ENCODE assay signal across 13 cellular contexts in the genomic region with DNA sequence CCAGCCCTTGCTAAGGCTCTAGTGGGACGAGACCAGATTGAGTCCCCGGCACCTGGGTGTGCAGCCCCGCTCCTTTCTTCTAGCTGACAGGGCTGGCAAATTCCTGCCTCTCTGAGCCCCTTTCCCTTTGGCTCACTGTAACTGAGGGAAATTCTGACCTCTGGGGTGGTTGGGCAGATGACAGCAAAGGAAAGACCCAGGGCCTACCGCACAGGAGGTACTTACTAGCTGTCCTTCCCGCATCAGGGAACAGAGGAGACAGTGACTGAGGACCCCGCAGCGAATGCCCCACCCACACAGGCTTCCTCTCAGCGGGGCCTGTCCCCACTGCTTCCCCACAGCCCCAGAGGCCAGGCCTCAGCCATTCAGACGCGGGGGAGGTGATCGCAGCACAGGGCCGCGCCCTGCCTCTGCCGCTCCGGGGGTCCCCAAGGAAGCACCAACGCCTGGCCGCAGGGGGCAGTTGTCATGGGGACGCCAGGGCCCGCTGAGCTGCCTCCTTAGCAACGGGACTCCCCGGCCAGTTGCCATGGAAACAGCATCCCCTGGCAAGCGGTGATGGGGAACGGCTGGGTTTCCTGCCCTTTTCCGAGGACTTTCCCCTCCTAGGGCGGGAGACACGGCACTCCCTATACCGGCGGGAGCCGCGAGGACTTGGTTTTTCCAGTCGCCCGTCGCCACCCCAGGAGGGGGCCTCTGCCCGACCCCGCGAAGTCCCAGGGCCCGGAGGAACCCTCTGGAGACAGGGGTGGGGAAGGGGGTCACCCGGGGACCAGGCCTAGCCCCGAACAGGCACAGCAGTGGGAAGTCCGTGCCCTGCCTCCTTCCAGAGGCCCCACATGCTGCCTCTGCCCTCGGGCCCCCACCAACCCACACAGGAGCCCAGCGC. TPM values are rescaled to one million over a fixed set of nuclear protein-coding genes. Genes with fewer than 3 reads are reported as not detected.
DNase-seq lines count a peak whose midpoint lies in the region; ATAC-seq and TF ChIP-seq lines count a peak whose summit lies in the region.
"Had no signal": no experiment of that assay in that cellular context is flagged by ENCODE, and none has a peak within 500 bp of the region (broad histone marks: within the 10 kb centered on the region; RNA-seq: fewer than 3 reads in every experiment).

No MANE protein-coding gene starts in this region.

- H2AFZ ChIP-seq in SK-N-SH (ENCODE audit: low read depth): no peak overlapping the region

- H3K4me2 ChIP-seq in SK-N-SH: no peak overlapping the region
- H3K4me2 ChIP-seq: A549 had no signal

- H3K27ac ChIP-seq in SK-N-SH (ENCODE audit: low read depth in 2 of 2, low read length in 1 of 2) (no peak overlapping the region), spleen (no peak overlapping the region)
- H3K27ac ChIP-seq: A549, thoracic aorta had no signal

- no peaks in the 10 kb centered on the region for H3F3A ChIP-seq in SK-N-SH (replicated peaks; ENCODE audit: insufficient read depth)

- WGBS in SK-N-SH (ENCODE audit: low lambda C conversion rate): 34% methylated on average over 16 of the region's 42 CpGs
- WGBS in spleen, 5 donors: 16 to 28% (median 18%) methylated on average over 21 to 42 of the region's 42 CpGs

- peaks cover 2% of the 10 kb centered on the region for H3K4me1 Mint-ChIP-seq in activated CD4-positive, alpha-beta T cell treated with anti-CD3 and anti-CD28 coated beads, Interleukin-2, amount 10 ng/mL, durations not matched to agents 24 days and 14 days
- H3K4me1 Mint-ChIP-seq in activated T-helper 2 cell treated with anti-CD3 and anti-CD28 coated beads, Interferon-gamma antibody, Interleukin-2, Interleukin-4, amounts not matched to agents 10 μg/mL and 5 μg/mL and 100 μg/mL, durations not matched to agents 14 hours and 24 hours and 36 hours (ENCODE audit: low read depth): no peaks in the 10 kb centered on the region

- TF ChIP-seq RAD21 in SK-N-SH (IDR thresholded peaks at IDR 0.05; ENCODE audit: low read length): no peak

- no peaks in the 10 kb centered on the region for H3K36me3 Mint-ChIP-seq in activated CD4-positive, alpha-beta T cell treated with anti-CD3 and anti-CD28 coated beads, Interleukin-2, amount 10 ng/mL, durations not matched to agents 24 days and 14 days (ENCODE audit: low read depth)
- no peaks in the 10 kb centered on the region for H3K36me3 Mint-ChIP-seq in activated T-helper 2 cell treated with anti-CD3 and anti-CD28 coated beads, Interferon-gamma antibody, Interleukin-2, Interleukin-4, amounts not matched to agents 10 μg/mL and 5 μg/mL and 100 μg/mL, durations not matched to agents 14 hours and 24 hours and 36 hours (ENCODE audit: low read depth)

- no peak for TF ChIP-seq EP300 in SK-N-SH (IDR thresholded peaks at IDR 0.05; ENCODE audit: borderline replicate concordance in 1 of 2, low read depth in 1 of 2, low read length in 1 of 2)

- H3K27me3 ChIP-seq in SK-N-SH (ENCODE audit: insufficient read depth) (no peaks in the 10 kb centered on the region), spleen (replicated peaks in 1 of 7) (peaks cover 0 to 53% (median 6%) of the 10 kb centered on the region in 7 donors)

- CTCF ChIA-PET in SK-N-SH (lab: Yijun Ruan, JAX): interaction anchor here (1.0 to 3.3 kb wide), 8 partner anchors 10 to 386 kb away, joined by 3 to 13 read pairs (median 4); no protein-coding TSS in a partner anchor

- no peak for TF ChIP-seq POLR2A in spleen (IDR thresholded peaks at IDR 0.05)

- H3K4me3 ChIP-seq in SK-N-SH (ENCODE audit: low read depth in 2 of 2, low read length in 1 of 2) (peak overlapping the region in 1 of 2 experiments; percentile 6; a peak in 1 of 4 replicates), spleen (no peak overlapping the region)
- H3K4me3 ChIP-seq: A549, thoracic aorta had no signal

- H3K36me3 ChIP-seq in SK-N-SH (replicated peaks in 1 of 2; ENCODE audit: control insufficient read depth in 1 of 2, insufficient read depth in 2 of 2, low read length in 1 of 2): no peaks in the 10 kb centered on the region
- H3K36me3 ChIP-seq in spleen: no peaks in the 10 kb centered on the region
- H3K36me3 ChIP-seq: thoracic aorta had no signal

- no peak overlapping the region for H3K27ac Mint-ChIP-seq in activated CD4-positive, alpha-beta T cell treated with anti-CD3 and anti-CD28 coated beads, Interleukin-2, amount 10 ng/mL, durations not matched to agents 24 days and 14 days
- H3K27ac Mint-ChIP-seq in activated T-helper 2 cell treated with anti-CD3 and anti-CD28 coated beads, Interferon-gamma antibody, Interleukin-2, Interleukin-4, amounts not matched to agents 10 μg/mL and 5 μg/mL and 100 μg/mL, durations not matched to agents 14 hours and 24 hours and 36 hours: no peak overlapping the region

- H3K79me2 ChIP-seq in SK-N-SH (ENCODE audit: insufficient read depth): no peaks in the 10 kb centered on the region

- no peak overlapping the region for H3K4me3 Mint-ChIP-seq in activated CD4-positive, alpha-beta T cell treated with anti-CD3 and anti-CD28 coated beads, Interleukin-2, amount 10 ng/mL, durations not matched to agents 24 days and 14 days
- no peak overlapping the region for H3K4me3 Mint-ChIP-seq in activated T-helper 2 cell treated with anti-CD3 and anti-CD28 coated beads, Interferon-gamma antibody, Interleukin-2, Interleukin-4, amounts not matched to agents 10 μg/mL and 5 μg/mL and 100 μg/mL, durations not matched to agents 14 hours and 24 hours and 36 hours (ENCODE audit: low read depth)

- TF ChIP-seq CTCF in SK-N-SH (IDR thresholded peaks at IDR 0.05) (no peak), spleen (IDR thresholded peaks at IDR 0.05 in 8 of 11, conservative IDR thresholded peaks at IDR 0.05 in 3 of 11) (no peak)

- ATAC-seq in SK-N-SH treated with all-trans-retinoic acid at 6 μM for 48 hours (no peak; the same call in 2 of the 3 replicates), left ventricle myocardium superior (no peak)

- no peak overlapping the region for H3K9ac ChIP-seq in SK-N-SH

- DNase-seq in SK-N-SH (peak; percentile 92), NCI-H345 (lab: John Stamatoyannopoulos, UW) (peak; percentile 70), left ventricle myocardium superior (peak; percentile 33), spleen (peak; percentile 67)
- no peak for DNase-seq in activated CD4-positive, alpha-beta T cell treated with anti-CD3 and anti-CD28 coated beads, Interleukin-2, amount 10 ng/mL, durations not matched to agents 24 days and 14 days
- DNase-seq in activated T-helper 2 cell treated with anti-CD3 and anti-CD28 coated beads, Interferon-gamma antibody, Interleukin-2, Interleukin-4, amounts not matched to agents 10 μg/mL and 5 μg/mL and 100 μg/mL, durations not matched to agents 14 hours and 24 hours and 36 hours (ENCODE audit: low spot score): no peak
- no peak for DNase-seq in activated CD8-positive, alpha-beta memory T cell treated with anti-CD3 and anti-CD28 coated beads, Interleukin-2, amount 50 U/mL, for 4 hours
- DNase-seq: left cardiac atrium had no signal

- H4K20me1 ChIP-seq in SK-N-SH (ENCODE audit: insufficient read depth): no peaks in the 10 kb centered on the region

- H3K9me3 ChIP-seq in SK-N-SH: no peaks in the 10 kb centered on the region
- H3K9me3 ChIP-seq in spleen: no peaks in the 10 kb centered on the region
- H3K9me3 ChIP-seq: A549, thoracic aorta had no signal

- H3K9me3 Mint-ChIP-seq in activated CD4-positive, alpha-beta T cell treated with anti-CD3 and anti-CD28 coated beads, Interleukin-2, amount 10 ng/mL, durations not matched to agents 24 days and 14 days: no peaks in the 10 kb centered on the region
- H3K9me3 Mint-ChIP-seq in activated T-helper 2 cell treated with anti-CD3 and anti-CD28 coated beads, Interferon-gamma antibody, Interleukin-2, Interleukin-4, amounts not matched to agents 10 μg/mL and 5 μg/mL and 100 μg/mL, durations not matched to agents 14 hours and 24 hours and 36 hours: no peaks in the 10 kb centered on the region

- intact Hi-C loops in left ventricle myocardium superior (cut with micrococcal nuclease): loop anchor here (10.0 kb wide), 1 partner anchor 226 kb away; no protein-coding TSS in a partner anchor
- intact Hi-C loops in spleen (cut with DNase I; ENCODE audit: low total_unique reads): no loop called here
- intact Hi-C loops in activated CD4-positive, alpha-beta T cell treated with anti-CD3 and anti-CD28 coated beads, Interleukin-2, amount 10 ng/mL, durations not matched to agents 24 days and 14 days (cut with micrococcal nuclease): no loop called here
- intact Hi-C loops in activated T-helper 2 cell treated with anti-CD3 and anti-CD28 coated beads, Interferon-gamma antibody, Interleukin-2, Interleukin-4, amounts not matched to agents 10 μg/mL and 5 μg/mL and 100 μg/mL, durations not matched to agents 14 hours and 24 hours and 36 hours (cut with micrococcal nuclease): no loop called here

- H3K4me1 ChIP-seq in SK-N-SH (ENCODE audit: control insufficient read depth in 1 of 2, insufficient read depth in 2 of 2, low read depth in 1 of 2, low read length in 1 of 2): peaks cover 0 to 2% of the 10 kb centered on the region in 2 experiments; a peak in 1 of 4 replicates
- H3K4me1 ChIP-seq in spleen: peaks cover 0 to 15% (median 3%) of the 10 kb centered on the region in 6 donors
- H3K4me1 ChIP-seq: A549 had no signal

- H3K9me2 ChIP-seq in SK-N-SH: no peaks in the 10 kb centered on the region

- peaks cover 15% of the 10 kb centered on the region for H3K27me3 Mint-ChIP-seq in activated CD4-positive, alpha-beta T cell treated with anti-CD3 and anti-CD28 coated beads, Interleukin-2, amount 10 ng/mL, durations not matched to agents 24 days and 14 days
- H3K27me3 Mint-ChIP-seq in activated T-helper 2 cell treated with anti-CD3 and anti-CD28 coated beads, Interferon-gamma antibody, Interleukin-2, Interleukin-4, amounts not matched to agents 10 μg/mL and 5 μg/mL and 100 μg/mL, durations not matched to agents 14 hours and 24 hours and 36 hours (ENCODE audit: low read depth): peaks cover 26% of the 10 kb centered on the region

- POLR2A ChIA-PET in SK-N-SH (lab: Yijun Ruan, JAX): no interaction called here

TF ChIP-seq in SK-N-SH treated with all-trans-retinoic acid at 6 μM for 48 hours, 23 proteins besides CTCF, POLR2A, EP300 and RAD21 (continues in another document):
- no peak for TF ChIP-seq ZNF8 (CRISPR knock-in tag; IDR thresholded peaks at IDR 0.05)

RNA-seq across cellular contexts. Expression of gene HCN4, which starts 50.1 kb away (rescaled TPM):
- polyA plus RNA-seq in SK-N-SH (2012; rRNA removed) (not detected in 2 replicates), spleen (not detected)
- not detected in 2 replicates for polyA plus RNA-seq in SK-N-SH (2012; cell fraction: cytosol; rRNA removed)
- polyA plus RNA-seq in SK-N-SH (2012; cell fraction: nucleus; rRNA removed): not detected in 2 replicates
- total RNA-seq in left ventricle myocardium superior (21.1 TPM), spleen (not detected)
- total RNA-seq in activated CD4-positive, alpha-beta T cell treated with anti-CD3 and anti-CD28 coated beads, Interleukin-2, amount 10 ng/mL, durations not matched to agents 24 days and 14 days: not detected in 2 replicates
- total RNA-seq in activated T-helper 2 cell treated with anti-CD3 and anti-CD28 coated beads, Interferon-gamma antibody, Interleukin-2, Interleukin-4, amounts not matched to agents 10 μg/mL and 5 μg/mL and 100 μg/mL, durations not matched to agents 14 hours and 24 hours and 36 hours: 0.02 TPM in 2 replicates
- total RNA-seq: dermis microvascular lymphatic vessel endothelial cell, RPMI7951, thoracic aorta had no signal

Comparison
In these comparisons a context has a peak if more than half of its experiments do, and no peak if none do; other contexts are left out.
1. DNase-seq: peak in SK-N-SH (single experiment), NCI-H345 (single experiment), left ventricle myocardium superior (single experiment) and spleen (single experiment); none in activated CD4-positive, alpha-beta T cell treated with anti-CD3 and anti-CD28 coated beads, Interleukin-2, amount 10 ng/mL, durations not matched to agents 24 days and 14 days (single experiment), activated T-helper 2 cell treated with anti-CD3 and anti-CD28 coated beads, Interferon-gamma antibody, Interleukin-2, Interleukin-4, amounts not matched to agents 10 μg/mL and 5 μg/mL and 100 μg/mL, durations not matched to agents 14 hours and 24 hours and 36 hours (single experiment) and activated CD8-positive, alpha-beta memory T cell treated with anti-CD3 and anti-CD28 coated beads, Interleukin-2, amount 50 U/mL, for 4 hours (single experiment).
2. RNA of gene HCN4, which starts 50.1 kb away (total RNA-seq): 21.1 TPM in left ventricle myocardium superior (single experiment); 0.02 TPM in activated T-helper 2 cell treated with anti-CD3 and anti-CD28 coated beads, Interferon-gamma antibody, Interleukin-2, Interleukin-4, amounts not matched to agents 10 μg/mL and 5 μg/mL and 100 μg/mL, durations not matched to agents 14 hours and 24 hours and 36 hours, not detected in spleen and not detected in activated CD4-positive, alpha-beta T cell treated with anti-CD3 and anti-CD28 coated beads, Interleukin-2, amount 10 ng/mL, durations not matched to agents 24 days and 14 days; every median in the first group is over 10 times any median in the second.